11 cellular contexts compared by ENCODE assay signal in genomic region chr20:17943343-17943742, GRCh38. TPM values are rescaled to one million over a fixed set of nuclear protein-coding genes. Genes with fewer than 3 reads are reported as not detected.
A peak's percentile ranks its signal among the peaks of the same experiment; 100 is the strongest.
DNase-seq lines count a peak whose midpoint lies in the region; ATAC-seq, FAIRE-seq and TF ChIP-seq lines count a peak whose summit lies in the region.
"Had no signal": no experiment of that assay in that cellular context is flagged by ENCODE, and none has a peak within 500 bp of the region (broad histone marks: within the 10 kb centered on the region; RNA-seq: fewer than 3 reads in every experiment).

No MANE protein-coding gene starts in this region.

- intact Hi-C loops in HepG2 (cut with micrococcal nuclease; ENCODE audit: unreplicated experiment), result no loop called here
- intact Hi-C loops in right lobe of liver (cut with DNase I), result no loop called here

- BruUV-seq in HepG2 (replicated peaks; lab: Mats Ljungman, UMichigan), result no TSS peak

- H3K4me1 ChIP-seq in HepG2 (ENCODE audit: insufficient read depth, low read length) (peaks cover 23% of the 10 kb centered on the region), right lobe of liver (no peaks in the 10 kb centered on the region)

- H4K20me1 ChIP-seq in HepG2 (ENCODE audit: insufficient read depth, low read length), result peaks cover 23% of the 10 kb centered on the region

- H3K36me3 ChIP-seq in HepG2 (replicated peaks in 1 of 2; ENCODE audit: control insufficient read depth in 1 of 2, insufficient read depth in 2 of 2, low read length in 2 of 2), result peaks cover 37 to 63% of the 10 kb centered on the region in 2 experiments
- peaks cover 0 to 63% (median 28%) of the 10 kb centered on the region in 4 donors for H3K36me3 ChIP-seq in right lobe of liver
- peaks cover 81% of the 10 kb centered on the region for H3K36me3 ChIP-seq in MG63

- no peak overlapping the region for H2AFZ ChIP-seq in HepG2 (ENCODE audit: low read length)

- no peak for DNase-seq in HepG2 (ENCODE audit: low spot score)
- DNase-seq in right lobe of liver, result no peak
- DNase-seq in foreskin melanocyte, result no peak
- no peak for DNase-seq in NCI-H1694 (lab: John Stamatoyannopoulos, UW)
- no peak for DNase-seq in NCI-H187 treated with DMSO at 0.1 percent for 48 hours (lab: John Stamatoyannopoulos, UW)
- no peak for DNase-seq in MG63

- no peak overlapping the region for H3K4me3 ChIP-seq in HepG2 (replicated peaks in 1 of 3; ENCODE audit: insufficient read depth in 1 of 3, low read depth in 2 of 3, low read length in 3 of 3)
- no peak overlapping the region for H3K4me3 ChIP-seq in right lobe of liver
- H3K4me3 ChIP-seq in MG63, result no peak overlapping the region
- H3K4me3 ChIP-seq: ascending aorta had no signal

- in situ Hi-C loops in HepG2 (cut with HindIII; ENCODE audit: extremely low pct_ligation_motif_present, low pct_unique_long_range_greater_than_20kb), result no loop called here

- POLR2A ChIA-PET in HepG2 (lab: Yijun Ruan, JAX), result no interaction called here

- no peak overlapping the region for H3K4me2 ChIP-seq in HepG2 (ENCODE audit: low read depth, low read length)

- CTCF ChIA-PET in HepG2 (lab: Yijun Ruan, JAX; ENCODE audit: low intra/inter-chr PET ratio, low total read pairs), result no interaction called here

- H3K27ac ChIP-seq in HepG2 (ENCODE audit: extremely low read length, insufficient read depth, low read length) (no peak overlapping the region), right lobe of liver (no peak overlapping the region)
- H3K27ac ChIP-seq: ascending aorta had no signal

- H3K9ac ChIP-seq in HepG2 (ENCODE audit: insufficient read depth, low read depth, low read length), result no peak overlapping the region

- TF ChIP-seq POLR2A in HepG2 (IDR thresholded peaks at IDR 0.05; ENCODE audit: insufficient read depth in 1 of 2, low read depth in 2 of 2, low read length in 2 of 2) (peak in 1 of 2 experiments; percentile 48; a peak in 1 of 4 replicates), right lobe of liver (IDR thresholded peaks at IDR 0.05) (no peak)

- H3K79me2 ChIP-seq in HepG2 (ENCODE audit: insufficient read depth, low read length), result peaks cover 20% of the 10 kb centered on the region

- H3K9me3 ChIP-seq in HepG2 (ENCODE audit: low read length) (no peaks in the 10 kb centered on the region), right lobe of liver (no peaks in the 10 kb centered on the region), MG63 (no peaks in the 10 kb centered on the region)
- H3K9me3 ChIP-seq: ascending aorta had no signal

- no peak for FAIRE-seq in HepG2 (lab: Jason Lieb, UNC)

- TF ChIP-seq CTCF in HepG2 (CRISPR knock-in tag; IDR thresholded peaks at IDR 0.05), result no peak
- no peak for TF ChIP-seq CTCF in right lobe of liver (IDR thresholded peaks at IDR 0.05)

- H3K27me3 ChIP-seq in HepG2 (ENCODE audit: control insufficient read depth in 1 of 2, insufficient read depth in 2 of 2, low read length in 2 of 2) (no peaks in the 10 kb centered on the region), right lobe of liver (no peaks in the 10 kb centered on the region), MG63 (no peaks in the 10 kb centered on the region)
- H3K27me3 ChIP-seq: ascending aorta had no signal

- TF ChIP-seq EP300 in HepG2 (IDR thresholded peaks at IDR 0.05; ENCODE audit: low read depth in 2 of 2, low read length in 2 of 2) (no peak), HepG2 (CRISPR knock-in tag; IDR thresholded peaks at IDR 0.05; ENCODE audit: borderline replicate concordance) (no peak)

- no peak for ATAC-seq in HepG2
- no peak for ATAC-seq in right lobe of liver
- peak; percentile 78 for ATAC-seq in HG02623 (IDR thresholded peaks at IDR 0.05; ENCODE audit: unreplicated experiment)
- peak; percentile 64 for ATAC-seq in HG03558 (IDR thresholded peaks at IDR 0.05; ENCODE audit: extremely low read depth, unreplicated experiment)
- ATAC-seq: activated CD4-positive, CD25-positive, alpha-beta regulatory T cell treated with anti-CD3 and anti-CD28 coated beads, Interleukin-2, amount 50 U/mL, for 24 hours; sciatic nerve had no signal

- WGBS in HepG2 (ENCODE audit: low lambda C conversion rate), result 89% methylated on average over 3 of the region's 3 CpGs
- 54% methylated on average over 3 of the region's 3 CpGs for WGBS in right lobe of liver (ENCODE audit: insufficient coverage, low coverage, low lambda C conversion rate, missing lambda C conversion rate)

- TF ChIP-seq RAD21 in HepG2 (CRISPR knock-in tag; IDR thresholded peaks at IDR 0.05), result no peak

RNA-seq across cellular contexts. Expression of gene SNX5, which starts 25.3 kb away (rescaled TPM):
- total RNA-seq in HepG2 (2016; rRNA removed; fragmentation: Illumina TruSeq; extraction: Trizol), result 1,040 and 1,306 TPM in 2 replicates
- 667 and 747 TPM in 2 replicates for total RNA-seq in HepG2 (2016; cell fraction: cytosol; rRNA removed; fragmentation: Illumina TruSeq; extraction: Trizol; ENCODE audit: low read depth)
- total RNA-seq in HepG2 (2016; cell fraction: insoluble cytoplasmic fraction; rRNA removed; fragmentation: Illumina TruSeq; extraction: Trizol), result 1,050 and 1,299 TPM in 2 replicates
- 1,275 and 1,485 TPM in 2 replicates for total RNA-seq in HepG2 (2016; cell fraction: membrane; rRNA removed; fragmentation: Illumina TruSeq; extraction: Trizol)
- 908 and 989 TPM in 2 replicates for total RNA-seq in HepG2 (2016; cell fraction: nucleus; rRNA removed; fragmentation: Illumina TruSeq; extraction: Trizol)
- polyA plus RNA-seq in HepG2 (2011; rRNA removed), result 448 and 664 TPM in 2 replicates
- 385 and 413 TPM in 2 replicates for polyA plus RNA-seq in HepG2 (2011; cell fraction: cytosol; rRNA removed)
- 462 and 532 TPM in 2 replicates for polyA plus RNA-seq in HepG2 (2011; cell fraction: nucleus; rRNA removed)
- 554 and 823 TPM in 2 replicates for polyA plus RNA-seq in HepG2 (2012)
- polyA plus RNA-seq in HepG2 (2016; cell fraction: cytosol; fragmentation: Illumina TruSeq; extraction: Trizol; ENCODE audit: low read depth), result 567 and 609 TPM in 2 replicates
- polyA plus RNA-seq in HepG2 (2016; cell fraction: insoluble cytoplasmic fraction; fragmentation: Illumina TruSeq; extraction: Trizol; ENCODE audit: low read depth), result 1,268 and 1,299 TPM in 2 replicates
- 1,062 and 1,196 TPM in 2 replicates for polyA plus RNA-seq in HepG2 (2016; cell fraction: membrane; fragmentation: Illumina TruSeq; extraction: Trizol; ENCODE audit: low read depth)
- polyA plus RNA-seq in HepG2 (2016; cell fraction: nucleus; fragmentation: Illumina TruSeq; extraction: Trizol; ENCODE audit: insufficient read depth, low read depth), result 1,466 and 1,524 TPM in 2 replicates
- 79.2 and 575 TPM in 2 replicates for polyA minus RNA-seq in HepG2 (2011; rRNA and poly(A)+ RNA removed; ENCODE audit: low replicate concordance)
- 326 and 349 TPM in 2 replicates for polyA minus RNA-seq in HepG2 (2011; cell fraction: cytosol; rRNA and poly(A)+ RNA removed)
- 855 and 898 TPM in 2 replicates for polyA minus RNA-seq in HepG2 (2011; cell fraction: nucleus; rRNA and poly(A)+ RNA removed)
- total RNA-seq in right lobe of liver, result 10 to 100 TPM; 32.6 to 74.5 (median 46.0) TPM
- 78.5 and 99.6 TPM in 2 replicates for total RNA-seq in MG63 (2014; rRNA removed; shearing (Covaris generic); ENCODE audit: low replicate concordance)

RNA-seq across cellular contexts. Expression of gene MGME1, which starts 25.5 kb away (rescaled TPM):
- 66.6 and 79.5 TPM in 2 replicates for total RNA-seq in HepG2 (2016; rRNA removed; fragmentation: Illumina TruSeq; extraction: Trizol)
- 15.1 and 18.2 TPM in 2 replicates for total RNA-seq in HepG2 (2016; cell fraction: cytosol; rRNA removed; fragmentation: Illumina TruSeq; extraction: Trizol; ENCODE audit: low read depth)
- 62.8 and 78.1 TPM in 2 replicates for total RNA-seq in HepG2 (2016; cell fraction: insoluble cytoplasmic fraction; rRNA removed; fragmentation: Illumina TruSeq; extraction: Trizol)
- 41.7 and 44.4 TPM in 2 replicates for total RNA-seq in HepG2 (2016; cell fraction: membrane; rRNA removed; fragmentation: Illumina TruSeq; extraction: Trizol)
- total RNA-seq in HepG2 (2016; cell fraction: nucleus; rRNA removed; fragmentation: Illumina TruSeq; extraction: Trizol), result 67.8 and 71.1 TPM in 2 replicates
- polyA plus RNA-seq in HepG2 (2011; rRNA removed), result 24.8 and 36.7 TPM in 2 replicates
- 17.2 and 20.9 TPM in 2 replicates for polyA plus RNA-seq in HepG2 (2011; cell fraction: cytosol; rRNA removed)
- polyA plus RNA-seq in HepG2 (2011; cell fraction: nucleus; rRNA removed), result 18.4 and 19.3 TPM in 2 replicates
- 31.5 and 47.5 TPM in 2 replicates for polyA plus RNA-seq in HepG2 (2012)
- 14.4 and 14.8 TPM in 2 replicates for polyA plus RNA-seq in HepG2 (2016; cell fraction: cytosol; fragmentation: Illumina TruSeq; extraction: Trizol; ENCODE audit: low read depth)
- polyA plus RNA-seq in HepG2 (2016; cell fraction: insoluble cytoplasmic fraction; fragmentation: Illumina TruSeq; extraction: Trizol; ENCODE audit: low read depth), result 84.4 and 86.8 TPM in 2 replicates
- polyA plus RNA-seq in HepG2 (2016; cell fraction: membrane; fragmentation: Illumina TruSeq; extraction: Trizol; ENCODE audit: low read depth), result 29.4 and 31.2 TPM in 2 replicates
- polyA plus RNA-seq in HepG2 (2016; cell fraction: nucleus; fragmentation: Illumina TruSeq; extraction: Trizol; ENCODE audit: insufficient read depth, low read depth), result 117 TPM in 2 replicates
- 14.2 and 14.9 TPM in 2 replicates for polyA minus RNA-seq in HepG2 (2011; rRNA and poly(A)+ RNA removed; ENCODE audit: low replicate concordance)
- polyA minus RNA-seq in HepG2 (2011; cell fraction: cytosol; rRNA and poly(A)+ RNA removed), result 30.8 and 31.4 TPM in 2 replicates
- polyA minus RNA-seq in HepG2 (2011; cell fraction: nucleus; rRNA and poly(A)+ RNA removed), result 48.9 and 53.8 TPM in 2 replicates
- 1 to 10 TPM; 6.0 to 8.4 (median 7.5) TPM for total RNA-seq in right lobe of liver
- total RNA-seq in MG63 (2014; rRNA removed; shearing (Covaris generic); ENCODE audit: low replicate concordance), result 20.6 and 23.5 TPM in 2 replicates

Comparison
In these comparisons a context has a peak if more than half of its experiments do, and no peak if none do; other contexts are left out.
1. ATAC-seq: peak in HG02623 (single experiment) and HG03558 (single experiment); none in HepG2 (single experiment) and right lobe of liver (0 of 4).